28 cellular contexts compared by ENCODE assay signal in genomic region chr20:34996243-34996984, GRCh38. TPM values are rescaled to one million over a fixed set of nuclear protein-coding genes. Genes with fewer than 3 reads are reported as not detected.
A peak's percentile ranks its signal among the peaks of the same experiment; 100 is the strongest.
DNase-seq lines count a peak whose midpoint lies in the region; TF ChIP-seq lines count a peak whose summit lies in the region.
"Had no signal": no experiment of that assay in that cellular context is flagged by ENCODE, and none has a peak within 500 bp of the region (broad histone marks: within the 10 kb centered on the region; RNA-seq: fewer than 3 reads in every experiment).

No MANE protein-coding gene starts in this region.

- no peak overlapping the region for H4K8ac ChIP-seq in neuronal stem cell (ENCODE audit: low read depth, low read length)

- no peak overlapping the region for H2BK12ac ChIP-seq in neuronal stem cell (ENCODE audit: low read length)

- H3K4me1 Mint-ChIP-seq in activated CD4-positive, alpha-beta T cell treated with anti-CD3 and anti-CD28 coated beads, Interleukin-2, amount 10 ng/mL, durations not matched to agents 24 days and 14 days, result no peaks in the 10 kb centered on the region
- H3K4me1 Mint-ChIP-seq in chondrocyte (ENCODE audit: low read depth) (no peaks in the 10 kb centered on the region), glutamatergic neuron (ENCODE audit: low read depth, unreplicated experiment) (peaks cover 2% of the 10 kb centered on the region)
- H3K4me1 Mint-ChIP-seq: nephron had no signal

- no peak overlapping the region for H3K9ac ChIP-seq in neuronal stem cell (ENCODE audit: low read depth, low read length, poor library complexity)
- H3K9ac ChIP-seq: parathyroid adenoma had no signal

- no peak overlapping the region for H3K4me3 ChIP-seq in neuronal stem cell (ENCODE audit: low read length in 2 of 2)
- H3K4me3 ChIP-seq: hepatocyte, lung, Peyer's patch, suprapubic skin had no signal

- no peak overlapping the region for H2AK5ac ChIP-seq in neuronal stem cell (ENCODE audit: low read depth, low read length)

- TF ChIP-seq CTCF in chondrocyte (IDR thresholded peaks at IDR 0.05) (no peak), glutamatergic neuron (IDR thresholded peaks at IDR 0.05; ENCODE audit: partially characterized antibody, unreplicated experiment) (no peak)

- no peak overlapping the region for H3K4me2 ChIP-seq in neuronal stem cell (ENCODE audit: insufficient read depth, low read length, poor library complexity, severe bottlenecking)
- H3K4me2 ChIP-seq: hepatocyte had no signal

- H2BK5ac ChIP-seq in neuronal stem cell (ENCODE audit: low read length), result no peak overlapping the region

- H2AFZ ChIP-seq in neuronal stem cell (ENCODE audit: low read length), result no peak overlapping the region
- H2AFZ ChIP-seq: hepatocyte, parathyroid adenoma had no signal

- no peak overlapping the region for H2BK120ac ChIP-seq in neuronal stem cell (ENCODE audit: low read depth, low read length)

- H3K14ac ChIP-seq in neuronal stem cell (ENCODE audit: low read length), result no peak overlapping the region

- no peak overlapping the region for H4K91ac ChIP-seq in neuronal stem cell (ENCODE audit: low read depth, low read length, poor library complexity)

- DNase-seq in activated CD4-positive, alpha-beta T cell treated with anti-CD3 and anti-CD28 coated beads, Interleukin-2, amount 10 ng/mL, durations not matched to agents 24 days and 14 days, result no peak
- no peak for DNase-seq in activated CD4-positive, alpha-beta T cell treated with anti-CD3 and anti-CD28 coated beads, Interleukin-2, amount 50 U/mL, for 48 hours
- DNase-seq in A172 (ENCODE audit: low spot score) (peak; percentile 28), chondrocyte (ENCODE audit: low spot score) (peak; percentile 90), neuronal stem cell (ENCODE audit: low spot score) (no peak), glutamatergic neuron (no peak), T-helper 2 cell (no peak), putamen (ENCODE audit: low spot score) (no peak)
- DNase-seq: activated CD4-positive, alpha-beta T cell treated with anti-CD3 and anti-CD28 coated beads for 4 hours; activated CD8-positive, alpha-beta memory T cell treated with anti-CD3 and anti-CD28 coated beads for 24 hours; central memory CD4-positive, alpha-beta T cell; dermis blood vessel endothelial cell; foreskin melanocyte; kidney glomerular epithelial cell; MV-4-11; NCI-H146; NCI-H748 treated with DMSO at 0.1 percent for 48 hours; stimulated activated CD4-positive, alpha-beta T cell treated with anti-CD3 and anti-CD28 coated beads, Interleukin-4, amount 100 ng/mL, for 24 hours; SW 1271; T1000 had no signal

- H2BK15ac ChIP-seq in neuronal stem cell (ENCODE audit: low read length), result no peak overlapping the region

- no peak overlapping the region for H3K27ac ChIP-seq in neuronal stem cell (replicated peaks; ENCODE audit: low read length)
- H3K27ac ChIP-seq: 22Rv1, hepatocyte, parathyroid adenoma, Peyer's patch, suprapubic skin, VCaP had no signal

- no peak overlapping the region for H3K18ac ChIP-seq in neuronal stem cell (ENCODE audit: low read length)

- no peak overlapping the region for H3K4me3 Mint-ChIP-seq in activated CD4-positive, alpha-beta T cell treated with anti-CD3 and anti-CD28 coated beads, Interleukin-2, amount 10 ng/mL, durations not matched to agents 24 days and 14 days
- H3K4me3 Mint-ChIP-seq in chondrocyte (ENCODE audit: unreplicated experiment) (no peak overlapping the region), glutamatergic neuron (ENCODE audit: unreplicated experiment) (no peak overlapping the region)
- H3K4me3 Mint-ChIP-seq: nephron had no signal

- WGBS in neuronal stem cell (ENCODE audit: extremely low coverage in 2 of 2, insufficient read length in 2 of 2, insufficient replicate concordance in 1 of 2), 2 donors, result no CpG with 5 or more reads among the region's 25 CpGs

- H3K9me3 ChIP-seq in neuronal stem cell (replicated peaks in 1 of 2; ENCODE audit: control insufficient read depth in 2 of 2, insufficient read depth in 1 of 2, low read depth in 1 of 2, low read length in 2 of 2), result peaks cover 0 to 2% of the 10 kb centered on the region in 2 donors
- H3K9me3 ChIP-seq: Peyer's patch, suprapubic skin had no signal

- peak overlapping the region; percentile 17 for H3K23ac ChIP-seq in neuronal stem cell (ENCODE audit: low read depth, low read length, poor library complexity)

- intact Hi-C loops in activated CD4-positive, alpha-beta T cell treated with anti-CD3 and anti-CD28 coated beads, Interleukin-2, amount 10 ng/mL, durations not matched to agents 24 days and 14 days (cut with micrococcal nuclease), result no loop called here

- no peaks in the 10 kb centered on the region for H3K9me3 Mint-ChIP-seq in activated CD4-positive, alpha-beta T cell treated with anti-CD3 and anti-CD28 coated beads, Interleukin-2, amount 10 ng/mL, durations not matched to agents 24 days and 14 days
- H3K9me3 Mint-ChIP-seq in chondrocyte (ENCODE audit: low read depth) (no peaks in the 10 kb centered on the region), glutamatergic neuron (ENCODE audit: unreplicated experiment) (peaks cover 4% of the 10 kb centered on the region)
- H3K9me3 Mint-ChIP-seq: nephron had no signal

- H3K27me3 Mint-ChIP-seq in activated CD4-positive, alpha-beta T cell treated with anti-CD3 and anti-CD28 coated beads, Interleukin-2, amount 10 ng/mL, durations not matched to agents 24 days and 14 days, result no peaks in the 10 kb centered on the region
- no peaks in the 10 kb centered on the region for H3K27me3 Mint-ChIP-seq in chondrocyte (ENCODE audit: low read depth)
- peaks cover 3% of the 10 kb centered on the region for H3K27me3 Mint-ChIP-seq in glutamatergic neuron (ENCODE audit: unreplicated experiment)

- H3K27ac Mint-ChIP-seq in activated CD4-positive, alpha-beta T cell treated with anti-CD3 and anti-CD28 coated beads, Interleukin-2, amount 10 ng/mL, durations not matched to agents 24 days and 14 days, result peak overlapping the region; percentile 37
- H3K27ac Mint-ChIP-seq in chondrocyte (ENCODE audit: unreplicated experiment), result peak overlapping the region; percentile 41
- no peak overlapping the region for H3K27ac Mint-ChIP-seq in glutamatergic neuron (ENCODE audit: unreplicated experiment)
- H3K27ac Mint-ChIP-seq: nephron had no signal

- H3K36me3 Mint-ChIP-seq in activated CD4-positive, alpha-beta T cell treated with anti-CD3 and anti-CD28 coated beads, Interleukin-2, amount 10 ng/mL, durations not matched to agents 24 days and 14 days (ENCODE audit: low read depth), result peaks cover 34% of the 10 kb centered on the region
- H3K36me3 Mint-ChIP-seq in chondrocyte (ENCODE audit: low read depth) (peaks cover 48% of the 10 kb centered on the region), glutamatergic neuron (ENCODE audit: unreplicated experiment) (no peaks in the 10 kb centered on the region)

- no peaks in the 10 kb centered on the region for H3K4me1 ChIP-seq in neuronal stem cell (ENCODE audit: control insufficient read depth in 2 of 2, insufficient read depth in 1 of 2, low read depth in 1 of 2, low read length in 2 of 2)
- H3K4me1 ChIP-seq: parathyroid adenoma had no signal

- H3K4ac ChIP-seq in neuronal stem cell (ENCODE audit: low read length), result no peak overlapping the region

- H3K36me3 ChIP-seq in neuronal stem cell (replicated peaks in 1 of 2; ENCODE audit: control insufficient read depth in 2 of 2, insufficient read depth in 2 of 2, low read length in 2 of 2), result peaks cover 55 to 81% of the 10 kb centered on the region in 2 donors

- no peaks in the 10 kb centered on the region for H3K27me3 ChIP-seq in neuronal stem cell (ENCODE audit: control insufficient read depth in 3 of 3, insufficient read depth in 3 of 3, low read depth in 1 of 3, low read length in 3 of 3)
- H3K27me3 ChIP-seq: hepatocyte, Peyer's patch, suprapubic skin had no signal

- H3K79me1 ChIP-seq in neuronal stem cell (ENCODE audit: low read depth, low read length), result peaks cover 7% of the 10 kb centered on the region

RNA-seq across cellular contexts. Expression of gene MYH7B, which starts 40.7 kb away (rescaled TPM):
- 0.19 and 0.52 TPM in 2 replicates for total RNA-seq in activated CD4-positive, alpha-beta T cell treated with anti-CD3 and anti-CD28 coated beads, Interleukin-2, amount 10 ng/mL, durations not matched to agents 24 days and 14 days
- not detected in 2 replicates for total RNA-seq in A172 (2014; rRNA removed; shearing (Covaris generic))
- total RNA-seq in chondrocyte (0.30 to 0.64 TPM in 2 of 3 replicates, not detected in the other), glutamatergic neuron (ENCODE audit: unreplicated experiment) (1.5 TPM)
- 0.35 TPM for polyA plus RNA-seq in neuronal stem cell (2013, experiment 1 of 2)
- polyA plus RNA-seq in neuronal stem cell (2013, experiment 2 of 2), result 0.42 TPM

RNA-seq across cellular contexts. Expression of gene GSS, which starts 40.8 kb away (rescaled TPM):
- 71.0 and 71.3 TPM in 2 replicates for total RNA-seq in activated CD4-positive, alpha-beta T cell treated with anti-CD3 and anti-CD28 coated beads, Interleukin-2, amount 10 ng/mL, durations not matched to agents 24 days and 14 days
- 150 and 151 TPM in 2 replicates for total RNA-seq in A172 (2014; rRNA removed; shearing (Covaris generic))
- total RNA-seq in chondrocyte, result 39.5 to 57.7 TPM (median 57.3 TPM) in 3 replicates
- 37.0 TPM for polyA plus RNA-seq in neuronal stem cell (2013, experiment 1 of 2)
- 37.4 TPM for polyA plus RNA-seq in neuronal stem cell (2013, experiment 2 of 2)
- 28.2 TPM for total RNA-seq in glutamatergic neuron (ENCODE audit: unreplicated experiment)

Comparison
In these comparisons a context has a peak if more than half of its experiments do, and no peak if none do; other contexts are left out.
1. DNase-seq: peak in A172 (single experiment) and chondrocyte (single experiment); none in activated CD4-positive, alpha-beta T cell treated with anti-CD3 and anti-CD28 coated beads, Interleukin-2, amount 10 ng/mL, durations not matched to agents 24 days and 14 days (single experiment), activated CD4-positive, alpha-beta T cell treated with anti-CD3 and anti-CD28 coated beads, Interleukin-2, amount 50 U/mL, for 48 hours (0 of 2), neuronal stem cell (single experiment), glutamatergic neuron (single experiment), T-helper 2 cell (0 of 5) and putamen (single experiment).